In the genomic region with DNA sequence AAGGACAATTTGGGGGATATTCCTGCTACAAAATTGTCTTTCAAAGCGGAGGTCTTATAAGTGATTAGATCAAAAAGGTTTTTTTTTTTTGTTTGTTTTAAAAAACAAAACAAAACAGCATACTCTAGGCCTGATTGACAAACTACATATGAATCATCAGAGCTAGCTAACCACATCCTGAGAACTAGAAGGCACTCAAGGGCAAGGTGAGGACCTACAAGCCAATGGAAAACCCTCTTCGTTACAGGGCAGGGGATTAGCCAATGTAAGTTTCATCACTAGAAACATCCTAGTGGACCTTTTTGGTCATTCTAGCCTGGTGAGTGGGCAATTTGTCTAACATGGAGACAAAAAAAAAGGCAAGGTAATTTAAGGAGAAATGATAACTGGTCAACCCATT, we compare ENCODE assay signal across 23 cellular contexts.
DNase-seq lines count a peak whose midpoint lies in the region; ATAC-seq and TF ChIP-seq lines count a peak whose summit lies in the region.
"Had no signal": no experiment of that assay in that cellular context is flagged by ENCODE, and none has a peak within 500 bp of the region (broad histone marks: within the 10 kb centered on the region; RNA-seq: fewer than 3 reads in every experiment).

No MANE protein-coding gene starts in this region.

- H3K4me3 Mint-ChIP-seq in MCF 10A (ENCODE audit: unreplicated experiment): no peak overlapping the region
- no peak overlapping the region for H3K4me3 Mint-ChIP-seq in nephron progenitor cell
- H3K4me3 Mint-ChIP-seq: activated naive CD8-positive, alpha-beta T cell; activated T-helper 1 cell treated with anti-CD3 and anti-CD28 coated beads, Interleukin-12 subunit alpha, Interleukin-12 subunit beta, Interleukin-2, Interleukin-4 antibody, amounts not matched to agents 30 ng/mL and 10 ng/mL and 1 ng/mL, durations not matched to agents 14 hours and 24 hours and 36 hours; CD4-positive, alpha-beta T cell; dendritic cell treated with granulocyte-macrophage colony-stimulating factor and Interleukin-4, amounts not matched to agents 40 ng/mL and 50 ng/mL, for 4 days had no signal

- H3K27ac Mint-ChIP-seq in MCF 10A (ENCODE audit: low read depth, unreplicated experiment) (peak overlapping the region; percentile 43), nephron progenitor cell (no peak overlapping the region)
- H3K27ac Mint-ChIP-seq: activated naive CD8-positive, alpha-beta T cell; activated T-helper 1 cell treated with anti-CD3 and anti-CD28 coated beads, Interleukin-12 subunit alpha, Interleukin-12 subunit beta, Interleukin-2, Interleukin-4 antibody, amounts not matched to agents 30 ng/mL and 10 ng/mL and 1 ng/mL, durations not matched to agents 14 hours and 24 hours and 36 hours; CD4-positive, alpha-beta T cell; dendritic cell treated with granulocyte-macrophage colony-stimulating factor and Interleukin-4, amounts not matched to agents 40 ng/mL and 50 ng/mL, for 4 days had no signal

- DNase-seq in MCF 10A (ENCODE audit: unreplicated experiment) (peak; percentile 76), breast epithelium (ENCODE audit: low spot score in 2 of 2) (no peak), RPMI7951 (ENCODE audit: low read depth) (peak; percentile 41), fibroblast of mammary gland (ENCODE audit: low read depth) (peak; percentile 31), Right ventricle myocardium inferior (ENCODE audit: missing footprints) (no peak), nephron progenitor cell (no peak)
- DNase-seq in activated T-cell treated with anti-CD3 and anti-CD28 coated beads, Interleukin-2, amount 50 U/mL, for 1 hour: no peak
- DNase-seq: activated CD4-positive, CD25-positive, alpha-beta regulatory T cell treated with anti-CD3 and anti-CD28 coated beads, Interleukin-2, amount 50 U/mL, for 72 hours; body of pancreas; CD4-positive, alpha-beta T cell; DMS153; KG1; left ventricle myocardium superior; NCI-H2171; NCI-H526 treated with DMSO at 0.1 percent for 48 hours; Peyer's patch; stimulated activated CD4-positive, alpha-beta T cell treated with anti-CD3 and anti-CD28 coated beads, Interleukin-12 subunit alpha, Interleukin-12 subunit beta, amount 100 ng/mL, for 4 hours had no signal

- CTCF ChIA-PET in MCF 10A (lab: Yijun Ruan, JAX): interaction anchor here (0.7 kb wide), 1 partner anchor 46 kb away, joined by 6 read pairs; no protein-coding TSS in a partner anchor

- H3K27me3 Mint-ChIP-seq in MCF 10A (ENCODE audit: insufficient read depth, unreplicated experiment) (no peaks in the 10 kb centered on the region), nephron progenitor cell (ENCODE audit: low read depth, poor library complexity) (no peaks in the 10 kb centered on the region)
- H3K27me3 Mint-ChIP-seq: activated naive CD8-positive, alpha-beta T cell; CD4-positive, alpha-beta T cell had no signal

- POLR2A ChIA-PET in MCF 10A (lab: Yijun Ruan, JAX): interaction anchor here (0.7 kb wide), 1 partner anchor 36 kb away, joined by 4 read pairs; no protein-coding TSS in a partner anchor

- ATAC-seq in Right ventricle myocardium inferior (no peak), GM21619 (IDR thresholded peaks at IDR 0.05; ENCODE audit: unreplicated experiment) (no peak)
- ATAC-seq: body of pancreas, left ventricle myocardium superior, SK-N-SH treated with all-trans-retinoic acid at 6 μM for 48 hours had no signal

- H3K27me3 ChIP-seq in breast epithelium: no peaks in the 10 kb centered on the region
- H3K27me3 ChIP-seq: body of pancreas, neutrophil, Peyer's patch had no signal

- H3K36me3 ChIP-seq in breast epithelium: no peaks in the 10 kb centered on the region
- H3K36me3 ChIP-seq: neutrophil, Peyer's patch had no signal

- BruUV-seq in MCF 10A (replicated peaks; lab: Mats Ljungman, UMichigan): no TSS peak

- intact Hi-C loops in MCF 10A (cut with micrococcal nuclease): no loop called here
- intact Hi-C loops in breast epithelium (cut with DNase I; ENCODE audit: low total_unique reads): no loop called here
- intact Hi-C loops in Right ventricle myocardium inferior (cut with DNase I): no loop called here

- H3K36me3 Mint-ChIP-seq in MCF 10A (ENCODE audit: insufficient read depth, unreplicated experiment) (no peaks in the 10 kb centered on the region), nephron progenitor cell (ENCODE audit: low read depth) (no peaks in the 10 kb centered on the region)
- H3K36me3 Mint-ChIP-seq: activated naive CD8-positive, alpha-beta T cell had no signal

- no peak for TF ChIP-seq POLR2A in breast epithelium (IDR thresholded peaks at IDR 0.05)

- H3K4me1 Mint-ChIP-seq in MCF 10A (ENCODE audit: insufficient read depth, unreplicated experiment) (peaks cover 14% of the 10 kb centered on the region), nephron progenitor cell (peaks cover 6% of the 10 kb centered on the region)

- H3K9me3 Mint-ChIP-seq in MCF 10A (ENCODE audit: unreplicated experiment) (no peaks in the 10 kb centered on the region), nephron progenitor cell (no peaks in the 10 kb centered on the region)
- H3K9me3 Mint-ChIP-seq: dendritic cell treated with granulocyte-macrophage colony-stimulating factor and Interleukin-4, amounts not matched to agents 40 ng/mL and 50 ng/mL, for 4 days had no signal

- no peak overlapping the region for H3K27ac ChIP-seq in breast epithelium
- H3K27ac ChIP-seq: body of pancreas, neutrophil, Peyer's patch had no signal

- H3K9me3 ChIP-seq in breast epithelium: no peaks in the 10 kb centered on the region
- H3K9me3 ChIP-seq: body of pancreas, neutrophil, Peyer's patch had no signal

- TF ChIP-seq CTCF in MCF 10A (IDR thresholded peaks at IDR 0.05; ENCODE audit: unreplicated experiment) (no peak), breast epithelium (IDR thresholded peaks at IDR 0.05) (no peak), fibroblast of mammary gland (conservative IDR thresholded peaks at IDR 0.05; ENCODE audit: control insufficient read depth, insufficient read depth, low read depth, low read length) (no peak), nephron progenitor cell (IDR thresholded peaks at IDR 0.05) (no peak)

- H3K4me3 ChIP-seq in breast epithelium (no peak overlapping the region), fibroblast of mammary gland (ENCODE audit: control insufficient read depth, low read depth, low read length) (no peak overlapping the region)
- H3K4me3 ChIP-seq: body of pancreas, Peyer's patch had no signal

- no peaks in the 10 kb centered on the region for H3K4me1 ChIP-seq in breast epithelium
- H3K4me1 ChIP-seq: body of pancreas, Peyer's patch had no signal

Comparison
In these comparisons a context has a peak if more than half of its experiments do, and no peak if none do; other contexts are left out.
1. DNase-seq: peak in MCF 10A (single experiment), RPMI7951 (single experiment) and fibroblast of mammary gland (single experiment); none in breast epithelium (0 of 2), activated T-cell treated with anti-CD3 and anti-CD28 coated beads, Interleukin-2, amount 50 U/mL, for 1 hour (single experiment), Right ventricle myocardium inferior (single experiment) and nephron progenitor cell (single experiment).